9 cellular contexts compared by ENCODE assay signal in genomic region chr10:132591166-132591971, GRCh38. TPM values are rescaled to one million over a fixed set of nuclear protein-coding genes. Genes with fewer than 3 reads are reported as not detected.
A peak's percentile ranks its signal among the peaks of the same experiment; 100 is the strongest.
DNase-seq lines count a peak whose midpoint lies in the region; ATAC-seq and TF ChIP-seq lines count a peak whose summit lies in the region.
"Had no signal": no experiment of that assay in that cellular context is flagged by ENCODE, and none has a peak within 500 bp of the region (broad histone marks: within the 10 kb centered on the region; RNA-seq: fewer than 3 reads in every experiment).

No MANE protein-coding gene starts in this region.

- peak overlapping the region; percentile 94 for H3K27ac Mint-ChIP-seq in dendritic cell treated with granulocyte-macrophage colony-stimulating factor and Interleukin-4, amounts not matched to agents 40 ng/mL and 50 ng/mL, for 4 days

- H3K27me3 ChIP-seq in liver (ENCODE audit: control insufficient read depth in 4 of 4, insufficient read depth in 4 of 4, low read length in 3 of 4) (no peaks in the 10 kb centered on the region), upper lobe of right lung (no peaks in the 10 kb centered on the region)

- no peak for ATAC-seq in upper lobe of right lung
- no peak for ATAC-seq in GM21381 (IDR thresholded peaks at IDR 0.05; ENCODE audit: unreplicated experiment)

- peak overlapping the region; percentile 91 to 98 for H3K27ac ChIP-seq in liver (ENCODE audit: low read depth in 1 of 2, low read length in 2 of 2)
- H3K27ac ChIP-seq in upper lobe of right lung, result peak overlapping the region; percentile 8

- H3K36me3 Mint-ChIP-seq in dendritic cell treated with granulocyte-macrophage colony-stimulating factor and Interleukin-4, amounts not matched to agents 40 ng/mL and 50 ng/mL, for 4 days (ENCODE audit: low read depth), result peaks cover 7% of the 10 kb centered on the region

- POLR2A ChIA-PET in GM10248 (lab: Yijun Ruan, JAX), result no interaction called here

- H3K27me3 Mint-ChIP-seq in dendritic cell treated with granulocyte-macrophage colony-stimulating factor and Interleukin-4, amounts not matched to agents 40 ng/mL and 50 ng/mL, for 4 days, result peaks cover 8% of the 10 kb centered on the region

- DNase-seq in activated effector memory CD4-positive, alpha-beta T cell treated with anti-CD3 and anti-CD28 coated beads, Interleukin-2, amount 50 U/mL, for 16 hours, result peak; percentile 50
- no peak for DNase-seq in activated effector memory CD4-positive, alpha-beta T cell treated with Interleukin-2 at 50 U/mL for 16 hours
- DNase-seq in upper lobe of right lung (no peak), GM10248 (ENCODE audit: extremely low spot score) (no peak)
- no peak for DNase-seq in activated CD4-positive, CD25-positive, alpha-beta regulatory T cell (lab: John Stamatoyannopoulos, UW)
- DNase-seq: Kasumi-1 had no signal

- peak overlapping the region; percentile 10 to 52 (median 44) for H3K4me3 ChIP-seq in liver (ENCODE audit: low read depth in 1 of 3, low read length in 3 of 3)
- no peak overlapping the region for H3K4me3 ChIP-seq in upper lobe of right lung

- H3K4me1 Mint-ChIP-seq in dendritic cell treated with granulocyte-macrophage colony-stimulating factor and Interleukin-4, amounts not matched to agents 40 ng/mL and 50 ng/mL, for 4 days (ENCODE audit: low read depth), result peaks cover 80% of the 10 kb centered on the region

- no peaks in the 10 kb centered on the region for H3K36me3 ChIP-seq in liver (ENCODE audit: control insufficient read depth in 4 of 4, insufficient read depth in 3 of 4, low read depth in 1 of 4, low read length in 3 of 4)
- no peaks in the 10 kb centered on the region for H3K36me3 ChIP-seq in upper lobe of right lung

- intact Hi-C loops in dendritic cell treated with granulocyte-macrophage colony-stimulating factor and Interleukin-4, amounts not matched to agents 40 ng/mL and 50 ng/mL, for 4 days (cut with micrococcal nuclease), result no loop called here
- intact Hi-C loops in upper lobe of right lung (cut with DNase I), result no loop called here

- no peaks in the 10 kb centered on the region for H3K9me3 ChIP-seq in liver (ENCODE audit: control insufficient read depth in 4 of 4, low read length in 3 of 4)
- H3K9me3 ChIP-seq in upper lobe of right lung, result no peaks in the 10 kb centered on the region

- WGBS in liver, result 50% methylated on average over 22 of the region's 22 CpGs

- peak; percentile 30 to 34 for TF ChIP-seq RAD21 in liver (IDR thresholded peaks at IDR 0.05)

- TF ChIP-seq CTCF in liver (IDR thresholded peaks at IDR 0.05; ENCODE audit: low read depth, low read length, missing input control) (no peak), upper lobe of right lung (IDR thresholded peaks at IDR 0.05) (no peak), GM10248 (IDR thresholded peaks at IDR 0.05; ENCODE audit: control extremely low read depth, extremely low read depth, low read depth, missing control alignments) (no peak)

- H3K4me1 ChIP-seq in liver (ENCODE audit: control insufficient read depth in 4 of 4, insufficient read depth in 4 of 4, low read length in 3 of 4) (peaks cover 6 to 59% (median 34%) of the 10 kb centered on the region in 4 donors), upper lobe of right lung (peaks cover 53% of the 10 kb centered on the region)

- CTCF ChIA-PET in GM10248 (lab: Yijun Ruan, JAX), result no interaction called here

- no peak overlapping the region for H3K4me3 Mint-ChIP-seq in dendritic cell treated with granulocyte-macrophage colony-stimulating factor and Interleukin-4, amounts not matched to agents 40 ng/mL and 50 ng/mL, for 4 days

- H3K9ac ChIP-seq in liver (ENCODE audit: low read depth in 1 of 2, low read length in 2 of 2), result peak overlapping the region; percentile 36 to 55

- no peaks in the 10 kb centered on the region for H3K9me3 Mint-ChIP-seq in dendritic cell treated with granulocyte-macrophage colony-stimulating factor and Interleukin-4, amounts not matched to agents 40 ng/mL and 50 ng/mL, for 4 days

TF ChIP-seq in liver, 16 proteins besides CTCF, POLR2A, EP300 and RAD21:
- TF ChIP-seq SP1 (IDR thresholded peaks at IDR 0.05) (peak; percentile 77), HNF4A (conservative IDR thresholded peaks at IDR 0.05) (peak; percentile 86 to 90), ATF3 (IDR thresholded peaks at IDR 0.05) (peak; percentile 97), GABPA (IDR thresholded peaks at IDR 0.05 in 1 of 2, conservative IDR thresholded peaks at IDR 0.05 in 1 of 2) (no peak), JUND (IDR thresholded peaks at IDR 0.05) (peak; percentile 97 to 99), REST (IDR thresholded peaks at IDR 0.05) (peak; percentile 92), EGR1 (IDR thresholded peaks at IDR 0.05; ENCODE audit: low read depth in 2 of 2) (peak; percentile 66 to 93), YY1 (IDR thresholded peaks at IDR 0.05) (peak; percentile 87), FOXA1 (IDR thresholded peaks at IDR 0.05) (peak; percentile 62), MAX (IDR thresholded peaks at IDR 0.05) (no peak), FOXA2 (IDR thresholded peaks at IDR 0.05) (peak; percentile 48), NR2F2 (IDR thresholded peaks at IDR 0.05) (peak; percentile 29), TAF1 (conservative IDR thresholded peaks at IDR 0.05) (no peak), HNF4G (IDR thresholded peaks at IDR 0.05) (peak; percentile 56), RXRA (IDR thresholded peaks at IDR 0.05) (peak; percentile 65 to 80)

RNA-seq across cellular contexts. Expression of gene INPP5A, which starts 53.8 kb away (rescaled TPM):
- total RNA-seq in liver (10 to 100 TPM; 12.6 to 26.5 TPM), upper lobe of right lung (38.3 TPM)
- 1 to 10 TPM; 4.3 to 9.1 TPM for polyA plus RNA-seq in liver
